8 cellular contexts compared by ENCODE assay signal in the genomic region with DNA sequence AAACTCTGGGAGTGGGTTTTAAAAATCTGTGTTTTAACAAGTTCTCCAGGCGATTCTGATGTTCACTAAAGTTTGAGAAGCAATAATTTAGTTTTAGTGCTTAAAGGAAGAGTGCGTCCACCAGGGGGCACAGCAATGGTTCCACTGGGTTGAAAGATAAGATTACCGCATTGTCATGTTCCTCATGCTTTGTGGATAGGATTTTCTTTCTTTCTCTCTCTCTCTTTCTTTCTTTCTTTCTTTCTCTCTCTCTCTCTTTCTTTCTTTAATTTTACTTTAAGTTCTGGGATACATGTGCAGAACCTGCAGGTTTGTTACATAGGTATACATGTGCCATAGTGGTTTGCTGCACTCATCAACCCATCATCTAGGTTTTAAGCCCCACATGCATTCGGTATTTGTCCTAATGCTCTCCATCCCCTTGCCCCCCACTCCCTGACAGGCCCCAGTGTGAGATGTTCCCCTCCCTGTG. TPM values are rescaled to one million over a fixed set of nuclear protein-coding genes. Genes with fewer than 3 reads are reported as not detected.
DNase-seq lines count a peak whose midpoint lies in the region; ATAC-seq and TF ChIP-seq lines count a peak whose summit lies in the region.
"Not testable (repeated sequence)": the region's sequence is repeated elsewhere in the genome, so short reads cannot be mapped to it uniquely, and the experiment has no call there.

No MANE protein-coding gene starts in this region.

- WGBS in stomach, 5 donors, result 20 to 22% (median 21%) methylated on average over 4 of the region's 4 CpGs

- H3K9me3 ChIP-seq in stomach, result not testable (repeated sequence)

- peak; percentile 74 for ATAC-seq in HG02642 (IDR thresholded peaks at IDR 0.05; ENCODE audit: poor library complexity, unreplicated experiment)
- ATAC-seq in omental fat pad (ENCODE audit: low FRiP score), result not testable (repeated sequence)

- not testable (repeated sequence) for H3K27me3 Mint-ChIP-seq in activated naive CD4-positive, alpha-beta T cell treated with anti-CD3 and anti-CD28 coated beads, Interleukin-2, amount 50 U/mL, for 24 hours

- H3K27me3 ChIP-seq in stomach, result not testable (repeated sequence)

- DNase-seq in EH (ENCODE audit: low read depth) (peak; percentile 70), NCI-H1694 (lab: John Stamatoyannopoulos, UW) (peak; percentile 46), T-helper 1 cell (peak; percentile 55 to 78 (median 66)), germinal center (ENCODE audit: low spot score) (peak; percentile 41), omental fat pad (ENCODE audit: low spot score) (peak; percentile 94), stomach (peak; percentile 83)

- not testable (repeated sequence) for H3K4me3 ChIP-seq in stomach

- TF ChIP-seq CTCF in omental fat pad (IDR thresholded peaks at IDR 0.05), result peak in 2 of 3 donors; percentile 16 to 47
- peak in 6 of 7 experiments; percentile 40 to 83 (median 73) for TF ChIP-seq CTCF in stomach (IDR thresholded peaks at IDR 0.05)

- H3K27ac Mint-ChIP-seq in activated naive CD4-positive, alpha-beta T cell treated with anti-CD3 and anti-CD28 coated beads, Interleukin-2, amount 50 U/mL, for 24 hours, result peak overlapping the region; percentile 87

- intact Hi-C loops in stomach (cut with DNase I; ENCODE audit: low total_unique reads), result not testable (repeated sequence)

- not testable (repeated sequence) for TF ChIP-seq EP300 in stomach (IDR thresholded peaks at IDR 0.05)

- H3K4me1 Mint-ChIP-seq in activated naive CD4-positive, alpha-beta T cell treated with anti-CD3 and anti-CD28 coated beads, Interleukin-2, amount 50 U/mL, for 24 hours, result not testable (repeated sequence)

- H3K4me1 ChIP-seq in stomach, result not testable (repeated sequence)

- not testable (repeated sequence) for H3K9me3 Mint-ChIP-seq in activated naive CD4-positive, alpha-beta T cell treated with anti-CD3 and anti-CD28 coated beads, Interleukin-2, amount 50 U/mL, for 24 hours

- TF ChIP-seq POLR2A in stomach (IDR thresholded peaks at IDR 0.05), result not testable (repeated sequence)

- not testable (repeated sequence) for H3K4me3 Mint-ChIP-seq in activated naive CD4-positive, alpha-beta T cell treated with anti-CD3 and anti-CD28 coated beads, Interleukin-2, amount 50 U/mL, for 24 hours

- H3K36me3 ChIP-seq in stomach, result not testable (repeated sequence)

- H3K36me3 Mint-ChIP-seq in activated naive CD4-positive, alpha-beta T cell treated with anti-CD3 and anti-CD28 coated beads, Interleukin-2, amount 50 U/mL, for 24 hours, result not testable (repeated sequence)

- not testable (repeated sequence) for H3K27ac ChIP-seq in stomach

RNA-seq across cellular contexts. Expression of a gene that starts 33.0 kb away (rescaled TPM):
- total RNA-seq in omental fat pad (100 to 1,000 TPM in 2 of 4 donors, 10 to 100 TPM in 2; 23.8 to 220 (median 121) TPM), stomach (10 to 100 TPM in 4 of 5 donors, 1 to 10 TPM in 1; 4.0 to 84.2 (median 29.2) TPM)
- polyA plus RNA-seq in stomach, result 10 to 100 TPM; 18.4 to 54.3 (median 18.5) TPM

RNA-seq across cellular contexts. Expression of a gene that starts 42.0 kb away (rescaled TPM):
- total RNA-seq in omental fat pad (not detected), stomach (under 1 TPM in 1 of 5 donors, not detected in 4; 0.37 TPM)
- not detected for polyA plus RNA-seq in stomach

Comparison
In these comparisons a context has a peak if more than half of its experiments do, and no peak if none do; other contexts are left out.
1. DNase-seq: peak in every context shown above with its lines; median percentile 94 in omental fat pad; 83 in stomach; 70 in EH; 66 in T-helper 1 cell; 46 in NCI-H1694; 41 in germinal center.